ENCODE assay signal across 30 cellular contexts in genomic region chrX:27996132-27996531, GRCh38. TPM values are rescaled to one million over a fixed set of nuclear protein-coding genes. Genes with fewer than 3 reads are reported as not detected.
DNase-seq lines count a peak whose midpoint lies in the region; ATAC-seq, FAIRE-seq and TF ChIP-seq lines count a peak whose summit lies in the region.
"Had no signal": no experiment of that assay in that cellular context is flagged by ENCODE, and none has a peak within 500 bp of the region (broad histone marks: within the 10 kb centered on the region; RNA-seq: fewer than 3 reads in every experiment).

No MANE protein-coding gene starts in this region.

- ATAC-seq in left colon (peak; percentile 78), HG03565 (IDR thresholded peaks at IDR 0.05; ENCODE audit: unreplicated experiment) (no peak), omental fat pad (ENCODE audit: low FRiP score) (no peak)

- TF ChIP-seq CTCF in OCI-LY3 (IDR thresholded peaks at IDR 0.05; ENCODE audit: low read depth, low read length) = no peak
- no peak for TF ChIP-seq CTCF in omental fat pad (IDR thresholded peaks at IDR 0.05)

- H3K4me1 ChIP-seq in OCI-LY3 (ENCODE audit: low read length) (no peaks in the 10 kb centered on the region), small intestine (ENCODE audit: control insufficient read depth in 2 of 2, insufficient read depth in 1 of 2, low read depth in 1 of 2, low read length in 1 of 2) (no peaks in the 10 kb centered on the region)
- H3K4me1 ChIP-seq: BLaER1 had no signal

- no peaks in the 10 kb centered on the region for H3K27me3 ChIP-seq in OCI-LY3 (ENCODE audit: low read depth, low read length)
- no peaks in the 10 kb centered on the region for H3K27me3 ChIP-seq in small intestine (ENCODE audit: control insufficient read depth in 2 of 2, insufficient read depth in 2 of 2, low read length in 2 of 2)
- H3K27me3 ChIP-seq: BE2C had no signal

- H3K36me3 ChIP-seq in OCI-LY3 (replicated peaks; ENCODE audit: low read depth, low read length) (no peaks in the 10 kb centered on the region), small intestine (ENCODE audit: control insufficient read depth in 2 of 2, insufficient read depth in 2 of 2, low read length in 2 of 2) (no peaks in the 10 kb centered on the region)
- H3K36me3 ChIP-seq: BE2C, BLaER1 had no signal

- WGBS in small intestine, 3 donors = 22 to 60% (median 37%) methylated on average over 3 of the region's 3 CpGs

- no peak for FAIRE-seq in small intestine (lab: Jason Lieb, UNC)
- FAIRE-seq: A204.1, GM12891, GM19239 had no signal

- H3K27ac ChIP-seq in OCI-LY3 (ENCODE audit: low read length) = no peak overlapping the region
- no peak overlapping the region for H3K27ac ChIP-seq in small intestine (ENCODE audit: low read depth in 1 of 2, low read length in 1 of 2)
- H3K27ac ChIP-seq: BLaER1 had no signal

- no peaks in the 10 kb centered on the region for H4K20me1 ChIP-seq in OCI-LY3 (ENCODE audit: insufficient read depth, low read length)

- no peak overlapping the region for H3K4me3 ChIP-seq in OCI-LY3 (ENCODE audit: low read length)
- H3K4me3 ChIP-seq in small intestine (ENCODE audit: low read depth in 1 of 2, low read length in 2 of 2) = no peak overlapping the region
- H3K4me3 ChIP-seq: BLaER1 had no signal

- H3K9me3 ChIP-seq in OCI-LY3 (ENCODE audit: insufficient read depth, low read length) (no peaks in the 10 kb centered on the region), small intestine (ENCODE audit: control insufficient read depth, low read depth) (no peaks in the 10 kb centered on the region)
- H3K9me3 ChIP-seq: BE2C, BLaER1 had no signal

- H2AFZ ChIP-seq in OCI-LY3 (ENCODE audit: low read depth, low read length) = peak overlapping the region; percentile 9; the same call in 1 of the 2 replicates

- no peak overlapping the region for H3K9ac ChIP-seq in OCI-LY3 (ENCODE audit: low read length)
- H3K9ac ChIP-seq: BLaER1 had no signal

- DNase-seq in SK-N-DZ (ENCODE audit: low spot score) = peak; percentile 53
- DNase-seq in left colon = no peak
- DNase-seq in small intestine = peak; percentile 22
- DNase-seq in dedifferentiated amniotic fluid mesenchymal stem cell (ENCODE audit: extremely low spot score) = no peak
- DNase-seq in NCI-H146 treated with DMSO at 0.1 percent for 48 hours (lab: John Stamatoyannopoulos, UW; ENCODE audit: unreplicated experiment) = no peak
- DNase-seq in omental fat pad (ENCODE audit: low spot score) = no peak
- DNase-seq: 8988T; ACHN; BE2C; C1 segment of cervical spinal cord; CD4-positive, alpha-beta memory T cell; CD4-positive, CD25-positive, alpha-beta regulatory T cell; CD8-positive, alpha-beta memory T cell; COR-L47; DMS 273 treated with DMSO at 0.1 percent for 48 hours; DMS153; DMS53; DMS79; DND-41; EL had no signal

- no peaks in the 10 kb centered on the region for H3K79me2 ChIP-seq in OCI-LY3 (ENCODE audit: low read length)

- intact Hi-C loops in left colon (cut with DNase I, micrococcal nuclease) = no loop called here

- H3K4me2 ChIP-seq in OCI-LY3 (ENCODE audit: low read length) = no peak overlapping the region
- H3K4me2 ChIP-seq: BLaER1 had no signal

RNA-seq across cellular contexts. Expression of gene DCAF8L1, which starts 14.9 kb away (rescaled TPM):
- not detected in 2 replicates for polyA plus RNA-seq in SK-N-DZ (2014; cell fraction: cytosol; rRNA removed)
- not detected in 2 replicates for polyA plus RNA-seq in SK-N-DZ (2014; cell fraction: nucleus; rRNA removed)
- total RNA-seq in left colon (not detected), omental fat pad (not detected)
- polyA plus RNA-seq in small intestine = not detected
- total RNA-seq: A673; CD4-positive, alpha-beta memory T cell; CD4-positive, CD25-positive, alpha-beta regulatory T cell; CD8-positive, alpha-beta memory T cell; G401 had no signal
- polyA plus RNA-seq: AG04450; CD14-positive monocyte; CD4-positive, alpha-beta memory T cell; CD4-positive, CD25-positive, alpha-beta regulatory T cell; CD8-positive, alpha-beta memory T cell had no signal

Comparison
In these comparisons a context has a peak if more than half of its experiments do, and no peak if none do; other contexts are left out.
1. DNase-seq: peak in SK-N-DZ (single experiment) and small intestine (single experiment); none in left colon (0 of 2), dedifferentiated amniotic fluid mesenchymal stem cell (single experiment), NCI-H146 treated with DMSO at 0.1 percent for 48 hours (single experiment) and omental fat pad (single experiment).